Comparison of ENCODE assay signal across 17 cellular contexts in the genomic region with DNA sequence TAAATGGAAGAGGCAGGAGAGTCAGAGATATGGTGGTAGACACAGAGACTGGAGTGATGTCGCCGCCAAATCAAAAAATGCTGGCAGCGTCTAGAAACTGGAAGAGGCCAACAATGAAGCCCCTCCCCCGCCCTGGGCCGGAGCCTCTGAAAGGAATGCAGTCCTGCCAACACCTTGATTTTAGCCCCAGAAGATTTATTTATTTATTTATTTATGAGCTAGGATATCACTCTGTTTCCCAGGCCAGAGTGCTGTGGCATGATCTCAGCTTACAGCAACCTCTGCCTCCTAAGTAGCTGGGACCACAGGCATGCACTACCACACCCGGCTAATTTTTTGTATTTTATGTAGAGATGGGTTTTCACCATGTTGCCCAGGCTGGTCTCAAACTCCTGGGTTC.
DNase-seq lines count a peak whose midpoint lies in the region.
"Had no signal": no experiment of that assay in that cellular context is flagged by ENCODE, and none has a peak within 500 bp of the region (broad histone marks: within the 10 kb centered on the region; RNA-seq: fewer than 3 reads in every experiment).

No MANE protein-coding gene starts in this region.

- DNase-seq in Caki2 (ENCODE audit: low read depth) = peak; percentile 61
- peak; percentile 71 for DNase-seq in M059J (ENCODE audit: low read depth)
- peak; percentile 26 for DNase-seq in dedifferentiated amniotic fluid mesenchymal stem cell (ENCODE audit: extremely low spot score)
- peak; percentile 39 for DNase-seq in myocyte (ENCODE audit: low read depth)
- DNase-seq in Kasumi-1 (lab: John Stamatoyannopoulos, UW) = no peak
- DNase-seq in SIG-M5 (lab: John Stamatoyannopoulos, UW) = no peak
- DNase-seq in occipital lobe (lab: John Stamatoyannopoulos, UW) = no peak
- no peak for DNase-seq in GOT3 (lab: John Stamatoyannopoulos, UW)
- DNase-seq: activated gamma-delta T cell; CD4-positive, CD25-positive, alpha-beta regulatory T cell; hypothalamus; kidney glomerular epithelial cell; natural killer cell; NCI-H2171; NCI-H748 treated with DMSO at 0.1 percent for 48 hours; stimulated activated naive B cell treated with anti-CD40 and anti-IgM and Interleukin-4, amounts not matched to agents 10 μg/mL and 1 μg/mL and 100 μg/mL, for 72 hours; testis had no signal

- in situ Hi-C loops in Caki2 (cut with HindIII; ENCODE audit: low pct_unique_long_range_greater_than_20kb, low sequenced_read_pairs) = no loop called here

Comparison
In these comparisons a context has a peak if more than half of its experiments do, and no peak if none do; other contexts are left out.
1. DNase-seq: peak in Caki2 (single experiment), M059J (single experiment), dedifferentiated amniotic fluid mesenchymal stem cell (single experiment) and myocyte (single experiment); none in Kasumi-1 (0 of 2), SIG-M5 (single experiment), occipital lobe (single experiment) and GOT3 (single experiment).